8 cellular contexts compared by ENCODE assay signal in genomic region chr12:46382974-46383653, GRCh38. TPM values are rescaled to one million over a fixed set of nuclear protein-coding genes. Genes with fewer than 3 reads are reported as not detected.
DNase-seq lines count a peak whose midpoint lies in the region; ATAC-seq, FAIRE-seq and TF ChIP-seq lines count a peak whose summit lies in the region.

No MANE protein-coding gene starts in this region.

- H3K4me3 Mint-ChIP-seq in activated naive CD8-positive, alpha-beta T cell treated with anti-CD3 and anti-CD28 coated beads for 36 hours, result peak overlapping the region; percentile 81

- H3K27me3 Mint-ChIP-seq in activated naive CD8-positive, alpha-beta T cell treated with anti-CD3 and anti-CD28 coated beads for 36 hours, result no peaks in the 10 kb centered on the region

- H3K9me3 ChIP-seq in pancreas (no peaks in the 10 kb centered on the region), tibial artery (no peaks in the 10 kb centered on the region)

- peaks cover 39% of the 10 kb centered on the region for H3K4me1 Mint-ChIP-seq in activated naive CD8-positive, alpha-beta T cell treated with anti-CD3 and anti-CD28 coated beads for 36 hours

- H3K27ac Mint-ChIP-seq in activated naive CD8-positive, alpha-beta T cell treated with anti-CD3 and anti-CD28 coated beads for 36 hours, result peak overlapping the region; percentile 95

- no peak for FAIRE-seq in pancreas (lab: Jason Lieb, UNC)

- peaks cover 4% of the 10 kb centered on the region for H3K36me3 Mint-ChIP-seq in activated naive CD8-positive, alpha-beta T cell treated with anti-CD3 and anti-CD28 coated beads for 36 hours

- H3K4me3 ChIP-seq in GM12864 (ENCODE audit: low read depth, low read length) (peak overlapping the region; percentile 74), pancreas (peak overlapping the region; percentile 32 to 70 (median 53)), tibial artery (peak overlapping the region; percentile 79 to 84)

- H3K27ac ChIP-seq in pancreas (peak overlapping the region; percentile 97 to 100 (median 98)), tibial artery (peak overlapping the region; percentile 98 to 99)

- H3K27me3 ChIP-seq in pancreas (no peaks in the 10 kb centered on the region), tibial artery (no peaks in the 10 kb centered on the region)

- ATAC-seq in HG02623 (IDR thresholded peaks at IDR 0.05; ENCODE audit: unreplicated experiment) (peak; percentile 60), SK-N-SH treated with all-trans-retinoic acid at 6 μM for 48 hours (peak; percentile 82), Right ventricle myocardium inferior (peak; percentile 95), pancreas (peak; percentile 88 to 93 (median 90))

- H3K36me3 ChIP-seq in pancreas (no peaks in the 10 kb centered on the region), tibial artery (no peaks in the 10 kb centered on the region)

- TF ChIP-seq CTCF in GM12864 (IDR thresholded peaks at IDR 0.05; ENCODE audit: low read depth, low read length, missing control alignments) (peak; percentile 22), pancreas (IDR thresholded peaks at IDR 0.05) (no peak), tibial artery (IDR thresholded peaks at IDR 0.05) (no peak)

- H3K4me1 ChIP-seq in pancreas (peaks cover 11 to 38% (median 33%) of the 10 kb centered on the region in 3 donors), tibial artery (peaks cover 0 to 55% (median 43%) of the 10 kb centered on the region in 4 donors)

- H3K9me3 Mint-ChIP-seq in activated naive CD8-positive, alpha-beta T cell treated with anti-CD3 and anti-CD28 coated beads for 36 hours, result no peaks in the 10 kb centered on the region

- peak; percentile 88 for DNase-seq in GM12864 (ENCODE audit: low read depth)
- DNase-seq in NCI-H1092 (lab: John Stamatoyannopoulos, UW), result peak; percentile 98
- peak; percentile 97 for DNase-seq in activated naive CD8-positive, alpha-beta T cell treated with anti-CD3 and anti-CD28 coated beads for 36 hours
- peak; percentile 99 for DNase-seq in Right ventricle myocardium inferior (ENCODE audit: missing footprints)
- peak; percentile 97 to 98 (median 98) for DNase-seq in pancreas
- peak; percentile 96 to 99 for DNase-seq in tibial artery

- intact Hi-C loops in Right ventricle myocardium inferior (cut with DNase I) (loop anchor here (1.0 to 5.0 kb wide), 4 partner anchors 10 to 174 kb away; no protein-coding TSS in a partner anchor), pancreas (cut with DNase I) (no loop called here), tibial artery (cut with DNase I; ENCODE audit: low total_unique reads) (no loop called here)

- 1% methylated on average over 51 to 74 of the region's 74 CpGs for WGBS in pancreas, 2 donors

TF ChIP-seq in SK-N-SH treated with all-trans-retinoic acid at 6 μM for 48 hours, 23 proteins besides CTCF, POLR2A, EP300 and RAD21:
- TF ChIP-seq SNAI2 (CRISPR knock-in tag; IDR thresholded peaks at IDR 0.05), result peak; percentile 67; the same call in 1 of the 2 replicates
- peak; percentile 73; the same call in 1 of the 2 replicates for TF ChIP-seq PATZ1 (CRISPR knock-in tag; IDR thresholded peaks at IDR 0.05; ENCODE audit: borderline replicate concordance)
- 0 out of 2 replicates have a peak, but pooled peaks have one; percentile 57 for TF ChIP-seq CSDC2 (CRISPR knock-in tag; IDR thresholded peaks at IDR 0.05)
- no peak for TF ChIP-seq ESRRG (CRISPR knock-in tag; IDR thresholded peaks at IDR 0.05)
- 0 out of 2 replicates have a peak, but pooled peaks have one; percentile 49 for TF ChIP-seq TSHZ2 (CRISPR knock-in tag; IDR thresholded peaks at IDR 0.05)

RNA-seq across cellular contexts. Expression of gene SLC38A2, which starts 10.5 kb away (rescaled TPM):
- 100 to 1,000 TPM; 227 to 230 TPM for total RNA-seq in activated naive CD8-positive, alpha-beta T cell treated with anti-CD3 and anti-CD28 coated beads for 36 hours
- total RNA-seq in Right ventricle myocardium inferior (161 TPM), pancreas (100 to 1,000 TPM in 1 of 6 donors, 10 to 100 TPM in 5; 32.4 to 155 (median 81.5) TPM)
- 10 to 100 TPM; 24.2 to 49.3 TPM for polyA plus RNA-seq in pancreas

Comparison
In these comparisons a context has a peak if more than half of its experiments do, and no peak if none do; other contexts are left out.
1. Peak in every context shown above with its lines: DNase-seq, ATAC-seq, H3K4me3 ChIP-seq and H3K27ac ChIP-seq.